Comparison of ENCODE assay signal across 21 cellular contexts in genomic region chr11:46383404-46383758, GRCh38. TPM values are rescaled to one million over a fixed set of nuclear protein-coding genes. Genes with fewer than 3 reads are reported as not detected.
DNase-seq lines count a peak whose midpoint lies in the region; ATAC-seq and TF ChIP-seq lines count a peak whose summit lies in the region.
"Had no signal": no experiment of that assay in that cellular context is flagged by ENCODE, and none has a peak within 500 bp of the region (broad histone marks: within the 10 kb centered on the region; RNA-seq: fewer than 3 reads in every experiment).

No MANE protein-coding gene starts in this region.

- peaks cover 32% of the 10 kb centered on the region for H3K4me1 Mint-ChIP-seq in WTC11
- peaks cover 4 to 21% (median 16%) of the 10 kb centered on the region in 7 donors for H3K4me1 Mint-ChIP-seq in naive thymus-derived CD4-positive, alpha-beta T cell

- H4K20me1 ChIP-seq in BLaER1 = peaks cover 50% of the 10 kb centered on the region
- no peaks in the 10 kb centered on the region for H4K20me1 ChIP-seq in DOHH2 (ENCODE audit: control insufficient read depth, insufficient read depth, low read depth, low read length)

- H3K4me3 ChIP-seq in BLaER1 = no peak overlapping the region
- H3K4me3 ChIP-seq in DOHH2 (ENCODE audit: low read length) = no peak overlapping the region
- no peak overlapping the region for H3K4me3 ChIP-seq in naive thymus-derived CD4-positive, alpha-beta T cell (ENCODE audit: low read length)
- H3K4me3 ChIP-seq: pancreas had no signal

- no peak overlapping the region for H3K27ac Mint-ChIP-seq in WTC11
- peak overlapping the region in 1 of 9 donors; percentile 21 for H3K27ac Mint-ChIP-seq in naive thymus-derived CD4-positive, alpha-beta T cell

- no peaks in the 10 kb centered on the region for H3K9me3 Mint-ChIP-seq in WTC11
- peaks cover 0 to 2% (median 0%) of the 10 kb centered on the region in 11 donors for H3K9me3 Mint-ChIP-seq in naive thymus-derived CD4-positive, alpha-beta T cell

- POLR2A ChIA-PET in WTC11 (lab: Charles Lee) = interaction anchor here (0.6 to 1.4 kb wide), 5 partner anchors 9 to 211 kb away, joined by 3 to 5 read pairs (median 4); partner anchors contain the start of gene AMBRA1
- POLR2A ChIA-PET in naive thymus-derived CD4-positive, alpha-beta T cell (lab: Charles Lee) = interaction anchor here (0.9 kb wide), 1 partner anchor 8 kb away, joined by 3 read pairs; the partner anchor contains the start of gene CHRM4

- no peaks in the 10 kb centered on the region for H3F3A ChIP-seq in DOHH2 (ENCODE audit: control insufficient read depth, insufficient read depth)

- TF ChIP-seq CTCF in DOHH2 (IDR thresholded peaks at IDR 0.05; ENCODE audit: low read depth, low read length, poor library complexity, severe bottlenecking) (peak; percentile 27), WTC11 (IDR thresholded peaks at IDR 0.05) (no peak; the same call in 1 of the 2 replicates)

- no peak overlapping the region for H3K9ac ChIP-seq in BLaER1

- DNase-seq in WTC11 (ENCODE audit: low spot score) (no peak), COLO668 (lab: John Stamatoyannopoulos, UW; ENCODE audit: unreplicated experiment) (no peak), HUDEP-2 (lab: John Stamatoyannopoulos, UW; ENCODE audit: unreplicated experiment in 76 of 76) (no peak), retina (no peak)
- no peak for DNase-seq in naive thymus-derived CD4-positive, alpha-beta T cell
- no peak for DNase-seq in stimulated activated CD4-positive, alpha-beta T cell treated with anti-CD3 and anti-CD28 coated beads, Interleukin-4, amount 100 ng/mL, for 24 hours
- DNase-seq: activated gamma-delta T cell treated with Interleukin-2 at 50 U/mL for 16 hours; CD4-positive, CD25-positive, alpha-beta regulatory T cell; foreskin melanocyte; left cardiac atrium; NCI-H187; NCI-H446 treated with DMSO at 0.1 percent for 48 hours; SIG-M5; stimulated activated CD4-positive, alpha-beta T cell treated with anti-CD3 and anti-CD28 coated beads, Interleukin-4, amount 100 ng/mL, for 4 hours; stimulated activated CD8-positive, alpha-beta memory T cell treated with anti-CD3 and anti-CD28 coated beads, Interleukin-4, amount 100 ng/mL, for 48 hours; T-helper 9 cell had no signal

- H3K27ac ChIP-seq in BLaER1 = no peak overlapping the region
- no peak overlapping the region for H3K27ac ChIP-seq in DOHH2 (ENCODE audit: low read depth, low read length)
- no peak overlapping the region for H3K27ac ChIP-seq in naive thymus-derived CD4-positive, alpha-beta T cell (ENCODE audit: low read depth, low read length)
- H3K27ac ChIP-seq: epithelial cell of prostate, pancreas had no signal

- CTCF ChIA-PET in WTC11 (lab: Charles Lee) = interaction anchor here (0.6 to 1.9 kb wide), 40 partner anchors 9 to 1011 kb away, joined by 3 to 65 read pairs (median 4); partner anchors contain the start of genes AMBRA1, ARHGAP1, CHRM4 and DGKZ
- CTCF ChIA-PET in naive thymus-derived CD4-positive, alpha-beta T cell (lab: Charles Lee) = interaction anchor here (0.5 to 1.2 kb wide), 3 partner anchors 31 to 211 kb away, joined by 3 to 6 read pairs (median 3); no protein-coding TSS in a partner anchor

- ATAC-seq in WTC11 = no peak
- ATAC-seq in naive thymus-derived CD4-positive, alpha-beta T cell = no peak
- ATAC-seq: left cardiac atrium, pancreas had no signal

- H3K27me3 ChIP-seq in BLaER1 (peaks cover 33% of the 10 kb centered on the region), DOHH2 (ENCODE audit: control insufficient read depth, low read length) (peaks cover 41% of the 10 kb centered on the region)
- peaks cover 0 to 4% of the 10 kb centered on the region in 2 donors for H3K27me3 ChIP-seq in naive thymus-derived CD4-positive, alpha-beta T cell (ENCODE audit: control insufficient read depth in 2 of 2, insufficient read depth in 2 of 2, low read length in 2 of 2)

- intact Hi-C loops in naive thymus-derived CD4-positive, alpha-beta T cell (cut with micrococcal nuclease) = loop anchor here (5.0 to 10.0 kb wide), 2 partner anchors 36 to 291 kb away; partner anchors contain the start of gene DGKZ (in 1 of the 2)

- peaks cover 26% of the 10 kb centered on the region for H3K27me3 Mint-ChIP-seq in WTC11 (ENCODE audit: low read depth)
- H3K27me3 Mint-ChIP-seq in naive thymus-derived CD4-positive, alpha-beta T cell = peaks cover 24 to 47% (median 32%) of the 10 kb centered on the region in 5 donors

- peak overlapping the region; percentile 94; the same call in 1 of the 2 replicates for H3K4me2 ChIP-seq in BLaER1
- H3K4me2 ChIP-seq in DOHH2 (ENCODE audit: low read length) = no peak overlapping the region

- peak overlapping the region; percentile 84 for H3K4me3 Mint-ChIP-seq in WTC11
- peak overlapping the region in 7 of 10 donors; percentile 21 to 87 (median 34) for H3K4me3 Mint-ChIP-seq in naive thymus-derived CD4-positive, alpha-beta T cell

- H3K4me1 ChIP-seq in BLaER1 = peaks cover 42% of the 10 kb centered on the region
- peaks cover 21% of the 10 kb centered on the region for H3K4me1 ChIP-seq in DOHH2 (ENCODE audit: control insufficient read depth, low read length)
- peaks cover 8% of the 10 kb centered on the region in 2 donors for H3K4me1 ChIP-seq in naive thymus-derived CD4-positive, alpha-beta T cell (ENCODE audit: control insufficient read depth in 2 of 2, insufficient read depth in 2 of 2, low read length in 2 of 2)

- H3K36me3 Mint-ChIP-seq in WTC11 = no peaks in the 10 kb centered on the region
- peaks cover 0 to 5% (median 0%) of the 10 kb centered on the region in 5 donors for H3K36me3 Mint-ChIP-seq in naive thymus-derived CD4-positive, alpha-beta T cell
- H3K36me3 Mint-ChIP-seq: CD4-positive, CD25-positive, alpha-beta regulatory T cell had no signal

- H3K9me2 ChIP-seq in DOHH2 (replicated peaks; ENCODE audit: control insufficient read depth, low read length) = no peaks in the 10 kb centered on the region

- H3K9me3 ChIP-seq in BLaER1 (no peaks in the 10 kb centered on the region), DOHH2 (ENCODE audit: control insufficient read depth, insufficient read depth, low read length) (no peaks in the 10 kb centered on the region)
- no peaks in the 10 kb centered on the region for H3K9me3 ChIP-seq in naive thymus-derived CD4-positive, alpha-beta T cell (ENCODE audit: control insufficient read depth in 2 of 3, low read length in 3 of 3)
- H3K9me3 ChIP-seq: pancreas had no signal

- H3K79me2 ChIP-seq in DOHH2 (ENCODE audit: control insufficient read depth, low read length) = no peaks in the 10 kb centered on the region

- H3K36me3 ChIP-seq in BLaER1 (peaks cover 20% of the 10 kb centered on the region), DOHH2 (ENCODE audit: control insufficient read depth, low read length) (no peaks in the 10 kb centered on the region; the same call in 1 of the 2 replicates)
- H3K36me3 ChIP-seq in naive thymus-derived CD4-positive, alpha-beta T cell (ENCODE audit: control insufficient read depth in 2 of 3, insufficient read depth in 3 of 3, low read length in 3 of 3) = peaks cover 0 to 5% (median 0%) of the 10 kb centered on the region in 3 experiments
- H3K36me3 ChIP-seq: pancreas had no signal

TF ChIP-seq in WTC11, 78 proteins besides CTCF, POLR2A, EP300 and RAD21 (continues in another document):
- TF ChIP-seq NR1H2 (CRISPR knock-in tag; IDR thresholded peaks at IDR 0.05) (no peak), FOXK1 (CRISPR knock-in tag; IDR thresholded peaks at IDR 0.05) (no peak), CREB1 (CRISPR knock-in tag; IDR thresholded peaks at IDR 0.05) (no peak), PRRX2 (CRISPR knock-in tag; IDR thresholded peaks at IDR 0.05) (no peak), ELF4 (CRISPR knock-in tag; IDR thresholded peaks at IDR 0.05; ENCODE audit: low read depth) (no peak), NR3C1 (CRISPR knock-in tag; conservative IDR thresholded peaks at IDR 0.05; ENCODE audit: low read depth) (no peak), FOXP1 (CRISPR knock-in tag; IDR thresholded peaks at IDR 0.05; ENCODE audit: borderline replicate concordance) (no peak), ZNF121 (CRISPR knock-in tag; IDR thresholded peaks at IDR 0.05) (no peak), ATF2 (CRISPR knock-in tag; IDR thresholded peaks at IDR 0.05; ENCODE audit: borderline replicate concordance, low read depth) (no peak), ZBTB43 (CRISPR knock-in tag; IDR thresholded peaks at IDR 0.05) (no peak), JAZF1 (CRISPR knock-in tag; IDR thresholded peaks at IDR 0.05) (no peak), ESRRA (CRISPR knock-in tag; IDR thresholded peaks at IDR 0.05; ENCODE audit: borderline replicate concordance) (no peak)

RNA-seq across cellular contexts. Expression of gene MDK, which starts 1.9 kb away (rescaled TPM):
- total RNA-seq in WTC11 (2021) = 560 to 611 TPM (median 602 TPM) in 3 replicates
- 10 to 100 TPM in 2 of 5 experiments, 1 to 10 TPM in 3; 4.9 to 13.5 (median 8.8) TPM for total RNA-seq in naive thymus-derived CD4-positive, alpha-beta T cell
- under 1 TPM in 1 of 2 donors, not detected in 1; 0.35 TPM for polyA plus RNA-seq in naive thymus-derived CD4-positive, alpha-beta T cell
- polyA plus RNA-seq: CD4-positive, CD25-positive, alpha-beta regulatory T cell had no signal

RNA-seq across cellular contexts. Expression of gene CHRM4, which starts 8.2 kb away (rescaled TPM):
- total RNA-seq in WTC11 (2021) = 0.62 to 0.85 TPM (median 0.62 TPM) in 3 replicates
- total RNA-seq in naive thymus-derived CD4-positive, alpha-beta T cell = 1 to 10 TPM in 2 of 5 experiments, under 1 TPM in 1, not detected in 2; 0.48 to 3.5 (median 3.1) TPM
- polyA plus RNA-seq in naive thymus-derived CD4-positive, alpha-beta T cell = under 1 TPM; 0.15 to 0.17 TPM
- total RNA-seq: skeletal muscle tissue had no signal

RNA-seq across cellular contexts. Expression of gene DGKZ, which starts 36.1 kb away (rescaled TPM):
- total RNA-seq in WTC11 (2021) = 107 to 139 TPM (median 115 TPM) in 3 replicates
- 100 to 1,000 TPM; 146 to 291 (median 263) TPM for total RNA-seq in naive thymus-derived CD4-positive, alpha-beta T cell
- polyA plus RNA-seq in naive thymus-derived CD4-positive, alpha-beta T cell = 10 to 100 TPM; 41.5 to 70.5 TPM

Comparison
In these comparisons a context has a peak if more than half of its experiments do, and no peak if none do; other contexts are left out.
1. RNA of gene MDK, which starts 1.9 kb away (total RNA-seq): 560 to 611 TPM in WTC11; 4.9 to 13.5 TPM in naive thymus-derived CD4-positive, alpha-beta T cell; every median in the first group is over 10 times any median in the second.